11 cellular contexts compared by ENCODE assay signal in genomic region chr3:190339130-190339529, GRCh38. TPM values are rescaled to one million over a fixed set of nuclear protein-coding genes. Genes with fewer than 3 reads are reported as not detected.
DNase-seq lines count a peak whose midpoint lies in the region; ATAC-seq and TF ChIP-seq lines count a peak whose summit lies in the region.
"Had no signal": no experiment of that assay in that cellular context is flagged by ENCODE, and none has a peak within 500 bp of the region (broad histone marks: within the 10 kb centered on the region; RNA-seq: fewer than 3 reads in every experiment).

No MANE protein-coding gene starts in this region.

- H3K9me3 ChIP-seq in DND-41 (ENCODE audit: insufficient read depth, low read length, severe bottlenecking) (no peaks in the 10 kb centered on the region), MM.1S (replicated peaks; ENCODE audit: insufficient read depth, low read length) (no peaks in the 10 kb centered on the region), transverse colon (no peaks in the 10 kb centered on the region)

- no peaks in the 10 kb centered on the region for H3K4me1 ChIP-seq in DND-41 (ENCODE audit: insufficient read depth, low read length)
- no peaks in the 10 kb centered on the region for H3K4me1 ChIP-seq in MM.1S (ENCODE audit: low read length)
- no peaks in the 10 kb centered on the region for H3K4me1 ChIP-seq in transverse colon

- no peaks in the 10 kb centered on the region for H3K27me3 ChIP-seq in DND-41 (ENCODE audit: insufficient read depth, low read length, poor library complexity)
- H3K27me3 ChIP-seq in MM.1S (replicated peaks; ENCODE audit: insufficient read depth, low read length), result no peaks in the 10 kb centered on the region
- no peaks in the 10 kb centered on the region for H3K27me3 ChIP-seq in transverse colon

- DNase-seq in DND-41 (no peak), MM.1S (peak; percentile 35), fibroblast of villous mesenchyme (ENCODE audit: low read depth) (peak; percentile 48), GM19240 (ENCODE audit: insufficient read length, low spot score) (no peak), transverse colon (no peak), cardiac septum (ENCODE audit: low spot score) (no peak)
- no peak for DNase-seq in effector CD4-positive, alpha-beta T cell
- DNase-seq: activated T-cell treated with anti-CD3 and anti-CD28 coated beads for 4 hours; NCI-H2227 treated with DMSO at 0.1 percent for 48 hours; stimulated activated CD4-positive, alpha-beta T cell treated with anti-CD3 and anti-CD28 coated beads, Interleukin-4, amount 100 ng/mL, for 1 hour had no signal

- H3K36me3 ChIP-seq in DND-41 (ENCODE audit: insufficient read depth, low read length) (no peaks in the 10 kb centered on the region), MM.1S (replicated peaks; ENCODE audit: insufficient read depth, low read length) (no peaks in the 10 kb centered on the region), transverse colon (no peaks in the 10 kb centered on the region)

- no peak overlapping the region for H3K4me3 ChIP-seq in DND-41 (ENCODE audit: low read depth in 1 of 2, low read length in 2 of 2)
- no peak overlapping the region for H3K4me3 ChIP-seq in MM.1S (ENCODE audit: low read length)
- no peak overlapping the region for H3K4me3 ChIP-seq in fibroblast of villous mesenchyme (ENCODE audit: low read depth, low read length)
- H3K4me3 ChIP-seq in transverse colon, result no peak overlapping the region

- no peak for TF ChIP-seq EP300 in transverse colon (IDR thresholded peaks at IDR 0.05; ENCODE audit: low read depth)

- intact Hi-C loops in transverse colon (cut with DNase I; ENCODE audit: low total_unique reads), result no loop called here
- intact Hi-C loops in cardiac septum (cut with DNase I), result no loop called here

- in situ Hi-C loops in transverse colon (cut with MboI; ENCODE audit: low pct_ligation_motif_present in 1 of 4, low pct_unique_long_range_greater_than_20kb in 1 of 4, low sequenced_read_pairs in 3 of 4), result no loop called here

- TF ChIP-seq POLR2A in transverse colon (IDR thresholded peaks at IDR 0.05), result no peak

- ATAC-seq in DND-41 (ENCODE audit: insufficient read depth, low read depth), result peak; percentile 42; the same call in 1 of the 3 replicates
- peak; percentile 81 for ATAC-seq in GM21423 (IDR thresholded peaks at IDR 0.05; ENCODE audit: unreplicated experiment)

- H3K4me2 ChIP-seq in DND-41 (ENCODE audit: insufficient read depth, low read length) (no peak overlapping the region), MM.1S (ENCODE audit: low read depth, low read length) (no peak overlapping the region)

- H3K9me2 ChIP-seq in MM.1S (replicated peaks; ENCODE audit: insufficient read depth, low read length), result no peaks in the 10 kb centered on the region

- H3K9ac ChIP-seq in DND-41 (ENCODE audit: low read depth, low read length) (no peak overlapping the region), MM.1S (ENCODE audit: low read length) (no peak overlapping the region)

- TF ChIP-seq CTCF in DND-41 (IDR thresholded peaks at IDR 0.05; ENCODE audit: borderline replicate concordance, extremely low read depth, low read length, poor library complexity, severe bottlenecking), result peak; percentile 25
- TF ChIP-seq CTCF in MM.1S (IDR thresholded peaks at IDR 0.05; ENCODE audit: low read length), result peak; percentile 27; the same call in 1 of the 2 replicates
- peak; percentile 30 for TF ChIP-seq CTCF in fibroblast of villous mesenchyme (IDR thresholded peaks at IDR 0.05; ENCODE audit: insufficient read depth, low read depth, low read length)
- no peak for TF ChIP-seq CTCF in transverse colon (IDR thresholded peaks at IDR 0.05)

- H3K27ac ChIP-seq in DND-41 (ENCODE audit: low read length) (no peak overlapping the region), MM.1S (ENCODE audit: low read length) (no peak overlapping the region), transverse colon (no peak overlapping the region)

- H4K20me1 ChIP-seq in DND-41 (ENCODE audit: insufficient read depth, low read length), result no peaks in the 10 kb centered on the region
- H4K20me1 ChIP-seq in MM.1S (ENCODE audit: insufficient read depth, low read length), result no peaks in the 10 kb centered on the region

- no peaks in the 10 kb centered on the region for H3K79me2 ChIP-seq in DND-41 (ENCODE audit: insufficient read depth, low read length)
- no peaks in the 10 kb centered on the region for H3K79me2 ChIP-seq in MM.1S (ENCODE audit: low read length)

- no peak overlapping the region for H2AFZ ChIP-seq in DND-41 (ENCODE audit: low read depth, low read length)
- H2AFZ ChIP-seq in MM.1S (ENCODE audit: low read length), result no peak overlapping the region

- no peaks in the 10 kb centered on the region for H3F3A ChIP-seq in MM.1S (ENCODE audit: insufficient read depth, low read length)

RNA-seq across cellular contexts. Expression of gene CLDN1, which starts 16.9 kb away (rescaled TPM):
- 3.5 and 14.2 TPM in 2 replicates for total RNA-seq in fibroblast of villous mesenchyme
- total RNA-seq in transverse colon, result under 1 TPM in 3 of 4 donors, not detected in 1; 0.37 to 0.95 (median 0.82) TPM
- 0.57 TPM for total RNA-seq in cardiac septum

RNA-seq across cellular contexts. Expression of gene CLDN16, which starts 48.8 kb away (rescaled TPM):
- under 0.01 and 0.43 TPM in 2 replicates for total RNA-seq in fibroblast of villous mesenchyme
- not detected for total RNA-seq in transverse colon
- not detected for total RNA-seq in cardiac septum

Comparison
In these comparisons a context has a peak if more than half of its experiments do, and no peak if none do; other contexts are left out.
1. DNase-seq: peak in MM.1S (single experiment) and fibroblast of villous mesenchyme (single experiment); none in DND-41 (single experiment), GM19240 (single experiment), transverse colon (single experiment), effector CD4-positive, alpha-beta T cell (single experiment) and cardiac septum (single experiment).
2. CTCF ChIP-seq: peak in DND-41 (single experiment), MM.1S (single experiment) and fibroblast of villous mesenchyme (single experiment); none in transverse colon (0 of 5).